20 cellular contexts compared by ENCODE assay signal in the genomic region with DNA sequence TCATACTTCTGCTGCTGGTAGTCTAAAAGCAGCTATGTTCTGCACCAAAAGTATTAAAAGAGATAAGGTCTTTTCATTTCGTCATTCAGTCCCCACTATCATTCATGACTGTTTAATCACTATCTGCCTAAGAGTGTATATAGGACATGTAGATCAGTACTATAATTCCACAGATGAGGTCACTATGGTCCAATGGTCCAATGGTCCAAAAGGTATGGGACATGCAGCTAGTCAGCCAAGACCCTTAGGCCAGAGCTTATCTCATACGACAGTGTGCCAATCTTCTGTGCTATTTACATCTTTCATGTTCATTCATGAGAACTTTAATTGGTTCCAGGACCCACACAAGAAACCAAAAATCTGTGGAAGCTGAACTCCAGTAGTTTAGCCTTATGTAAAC.
"Had no signal": no experiment of that assay in that cellular context is flagged by ENCODE, and none has a peak within 500 bp of the region (broad histone marks: within the 10 kb centered on the region; RNA-seq: fewer than 3 reads in every experiment).

No MANE protein-coding gene starts in this region.

- ATAC-seq: left lung; stimulated activated naive CD8-positive, alpha-beta T cell treated with anti-CD3 and anti-CD28 coated beads, Interleukin-15, amount 100 ng/mL, for 72 hours had no signal

- H3K27me3 Mint-ChIP-seq: stimulated activated naive CD8-positive, alpha-beta T cell treated with anti-CD3 and anti-CD28 coated beads, Interleukin-15, amount 100 ng/mL, for 72 hours had no signal

- DNase-seq: activated CD8-positive, alpha-beta memory T cell treated with anti-CD3 and anti-CD28 coated beads, Interleukin-2, amount 50 U/mL, for 48 hours; activated naive CD4-positive, alpha-beta T cell treated with Interleukin-2 at 50 U/mL for 16 hours; aorta; brain microvascular endothelial cell; central memory CD4-positive, alpha-beta T cell; dorsolateral prefrontal cortex; endodermal cell; foreskin fibroblast; left lung; occipital lobe; stimulated activated CD4-positive, alpha-beta T cell treated with anti-CD3 and anti-CD28 coated beads, Interleukin-15, amount 100 ng/mL, for 24 hours; stimulated activated CD4-positive, alpha-beta T cell treated with anti-CD3 and anti-CD28 coated beads, Interleukin-2, amount 100 ng/mL, for 48 hours; stimulated activated naive CD8-positive, alpha-beta T cell treated with anti-CD3 and anti-CD28 coated beads, Interleukin-15, amount 100 ng/mL, for 72 hours; SW 1271; transverse colon; uterus; WERI-Rb-1 had no signal

- H3K27ac Mint-ChIP-seq: mesothelial cell of epicardium had no signal

- H3K4me1 Mint-ChIP-seq: endodermal cell, mesothelial cell of epicardium had no signal

- H3K4me3 Mint-ChIP-seq: endodermal cell; mesothelial cell of epicardium; stimulated activated naive CD8-positive, alpha-beta T cell treated with anti-CD3 and anti-CD28 coated beads, Interleukin-15, amount 100 ng/mL, for 72 hours had no signal

- H3K9me3 Mint-ChIP-seq: endodermal cell; mesothelial cell of epicardium; stimulated activated naive CD8-positive, alpha-beta T cell treated with anti-CD3 and anti-CD28 coated beads, Interleukin-15, amount 100 ng/mL, for 72 hours had no signal

- FAIRE-seq: colon, islet of Langerhans had no signal
